8 cellular contexts compared by ENCODE assay signal in the genomic region with DNA sequence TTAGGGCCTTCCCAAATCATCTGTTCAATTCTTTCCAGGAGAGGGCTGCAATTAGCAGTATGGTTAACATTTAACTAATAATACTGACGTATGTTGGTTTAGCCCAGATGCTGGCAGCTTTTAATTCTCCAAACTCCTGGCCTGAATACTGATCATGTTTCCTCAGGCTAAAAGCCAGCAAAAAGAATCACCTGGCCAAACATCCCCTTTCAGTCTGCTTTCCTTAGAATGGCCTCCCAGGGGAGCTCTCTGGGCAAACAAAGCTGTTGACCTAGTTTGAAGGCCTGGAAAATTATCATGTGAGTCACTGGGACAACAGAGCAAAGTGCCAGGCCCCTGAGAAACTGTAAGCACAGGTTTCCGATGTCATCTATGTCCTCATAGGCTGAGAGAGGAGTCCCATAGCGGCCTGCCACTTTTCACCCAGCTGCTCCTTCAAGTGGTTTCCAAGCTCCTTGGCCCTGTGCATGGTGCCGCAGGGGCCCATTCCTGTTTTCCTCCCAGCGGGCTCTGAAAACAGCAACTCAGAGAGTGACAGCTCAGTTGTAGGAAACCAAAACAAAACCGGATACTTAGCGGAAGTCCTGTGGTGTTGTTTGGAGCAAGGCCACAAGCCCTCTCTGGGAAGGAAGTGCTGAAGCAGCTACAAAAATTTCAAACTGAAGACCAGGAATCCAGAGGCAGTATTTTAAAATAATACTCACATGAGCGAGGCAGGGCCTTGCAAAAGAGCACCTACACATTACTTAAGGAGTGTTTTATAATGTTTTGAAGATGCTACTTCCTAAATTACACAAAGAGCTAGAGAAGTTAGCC. TPM values are rescaled to one million over a fixed set of nuclear protein-coding genes. Genes with fewer than 3 reads are reported as not detected.
DNase-seq lines count a peak whose midpoint lies in the region; ATAC-seq, FAIRE-seq and TF ChIP-seq lines count a peak whose summit lies in the region.

No MANE protein-coding gene starts in this region.

- intact Hi-C loops in GM12878 (cut with micrococcal nuclease; ENCODE audit: unreplicated experiment), result loop anchor here (5.0 kb wide), 1 partner anchor 195 kb away; no protein-coding TSS in a partner anchor
- intact Hi-C loops in right cardiac atrium (cut with DNase I), result no loop called here
- intact Hi-C loops in vagina (cut with DNase I), result no loop called here

- H3K4me2 ChIP-seq in GM12878 (ENCODE audit: control insufficient read depth, insufficient read depth), result peak overlapping the region; percentile 73

- H3K27ac ChIP-seq in GM12878 (ENCODE audit: control insufficient read depth, insufficient read depth) (peak overlapping the region; percentile 79), right cardiac atrium (ENCODE audit: low read length) (peak overlapping the region; percentile 80), vagina (peak overlapping the region; percentile 86)

- H3K36me3 Mint-ChIP-seq in T-helper 17 cell (ENCODE audit: low read depth) (no peaks in the 10 kb centered on the region), progenitor cell of endocrine pancreas (ENCODE audit: insufficient read depth) (peaks cover 2% of the 10 kb centered on the region)

- peak overlapping the region; percentile 85 for H2AFZ ChIP-seq in GM12878 (ENCODE audit: control insufficient read depth, low read depth, low read length)

- POLR2A ChIA-PET in GM12878 (lab: Charles Lee), result interaction anchor here (0.6 to 2.7 kb wide), 17 partner anchors 9 to 222 kb away, joined by 3 to 15 read pairs (median 5); partner anchors contain the start of genes DENND4A, INTS14 and RAB11A

- no peak for TF ChIP-seq EP300 in GM12878 (IDR thresholded peaks at IDR 0.05; ENCODE audit: borderline replicate concordance in 1 of 2, control insufficient read depth in 1 of 2, low read depth in 2 of 2, low read length in 2 of 2)

- SMC1A ChIA-PET in GM12878 (lab: Charles Lee; ENCODE audit: uncharacterized antibody, unreplicated experiment), result interaction anchor here (0.6 to 7.1 kb wide), 37 partner anchors 9 to 241 kb away, joined by 3 to 66 read pairs (median 4); partner anchors contain the start of genes DENND4A, INTS14 and RAB11A

- H3K9me3 ChIP-seq in T-helper 17 cell (ENCODE audit: control insufficient read depth, low read length, poor library complexity, severe bottlenecking) (no peaks in the 10 kb centered on the region), GM12878 (replicated peaks; ENCODE audit: control insufficient read depth, insufficient read depth, low read length) (no peaks in the 10 kb centered on the region), right cardiac atrium (ENCODE audit: control insufficient read depth, low read length) (no peaks in the 10 kb centered on the region), vagina (no peaks in the 10 kb centered on the region)

- H4K20me1 ChIP-seq in GM12878 (ENCODE audit: control insufficient read depth, insufficient read depth), result no peaks in the 10 kb centered on the region

- H3K4me1 ChIP-seq in GM12878 (ENCODE audit: control insufficient read depth, insufficient read depth, low read length) (peaks cover 25% of the 10 kb centered on the region), right cardiac atrium (ENCODE audit: control insufficient read depth, insufficient read depth, low read length) (peaks cover 6% of the 10 kb centered on the region), vagina (peaks cover 31% of the 10 kb centered on the region)

- TF ChIP-seq RAD21 in GM12878 (IDR thresholded peaks at IDR 0.05; ENCODE audit: insufficient read depth, low read depth, low read length), result no peak

- H3K9me3 Mint-ChIP-seq in progenitor cell of endocrine pancreas (ENCODE audit: low read depth), result no peaks in the 10 kb centered on the region

- WGBS in GM12878 (ENCODE audit: insufficient coverage, insufficient replicate concordance, low lambda C conversion rate, missing lambda C conversion rate), result 51% methylated on average over 8 of the region's 8 CpGs
- 10% methylated on average over 8 of the region's 8 CpGs for WGBS in right cardiac atrium

- TF ChIP-seq POLR2A in GM12878 (IDR thresholded peaks at IDR 0.05; ENCODE audit: low read depth, low read length) (peak; percentile 36; the same call in 1 of the 2 replicates), vagina (IDR thresholded peaks at IDR 0.05) (no peak)

- ATAC-seq in T-helper 17 cell (peak; percentile 58), GM12878 (peak; percentile 56), right cardiac atrium (peak; percentile 94 to 97), HG02840 (IDR thresholded peaks at IDR 0.05; ENCODE audit: low FRiP score, unreplicated experiment) (no peak)

- CTCF ChIA-PET in GM12878 (lab: Yijun Ruan, JAX), result interaction anchor here (0.8 to 9.3 kb wide), 28 partner anchors 9 to 302 kb away, joined by 3 to 192 read pairs (median 5); partner anchors contain the start of genes HACD3, INTS14 and RAB11A

- no TSS peak for BruUV-seq in GM12878 (replicated peaks; lab: Mats Ljungman, UMichigan)

- peaks cover 54% of the 10 kb centered on the region for H3K4me1 Mint-ChIP-seq in T-helper 17 cell
- H3K4me1 Mint-ChIP-seq in progenitor cell of endocrine pancreas (ENCODE audit: low read depth), result peaks cover 51% of the 10 kb centered on the region

- H3K9ac ChIP-seq in GM12878 (ENCODE audit: control insufficient read depth, insufficient read depth, low read length), result peak overlapping the region; percentile 46

- RAD21 ChIA-PET in GM12878 (lab: Charles Lee; ENCODE audit: unreplicated experiment), result interaction anchor here (0.6 to 6.1 kb wide), 19 partner anchors 9 to 222 kb away, joined by 3 to 69 read pairs (median 4); partner anchors contain the start of genes DENND4A, INTS14 and RAB11A

- H3K27me3 ChIP-seq in GM12878 (replicated peaks in 1 of 2; ENCODE audit: control insufficient read depth in 2 of 2, insufficient read depth in 2 of 2, low read length in 1 of 2) (no peaks in the 10 kb centered on the region), right cardiac atrium (ENCODE audit: control insufficient read depth, insufficient read depth) (no peaks in the 10 kb centered on the region), vagina (no peaks in the 10 kb centered on the region)

- DNase-seq in GM19239 (ENCODE audit: insufficient read length, low spot score), result no peak
- peak; percentile 93 for DNase-seq in NCI-H1694 (lab: John Stamatoyannopoulos, UW)
- peak; percentile 16 to 47 (median 20) for DNase-seq in T-helper 17 cell
- no peak for DNase-seq in GM12878 (ENCODE audit: low read depth, low spot score)
- peak; percentile 90 to 92 (median 91) for DNase-seq in right cardiac atrium
- peak; percentile 30 for DNase-seq in progenitor cell of endocrine pancreas (ENCODE audit: low spot score, unreplicated experiment)
- peak in 1 of 2 donors; percentile 96 for DNase-seq in vagina (ENCODE audit: extremely low spot score in 2 of 2)

- H3K4me3 ChIP-seq in GM12878 (peak overlapping the region; percentile 45; the same call in 1 of the 2 replicates), right cardiac atrium (ENCODE audit: low read length) (no peak overlapping the region), vagina (peak overlapping the region; percentile 19 to 27)

- H3K36me3 ChIP-seq in GM12878 (ENCODE audit: control insufficient read depth in 2 of 2, insufficient read depth in 2 of 2, low read length in 1 of 2) (no peaks in the 10 kb centered on the region), vagina (no peaks in the 10 kb centered on the region)

- peak overlapping the region; percentile 88 for H3K4me3 Mint-ChIP-seq in T-helper 17 cell
- peak overlapping the region; percentile 15 for H3K4me3 Mint-ChIP-seq in progenitor cell of endocrine pancreas (ENCODE audit: low read depth)

- in situ Hi-C loops in GM12878 (cut with MboI), result no loop called here

- H3K79me2 ChIP-seq in GM12878 (ENCODE audit: control insufficient read depth, insufficient read depth, low read length), result peaks cover 1% of the 10 kb centered on the region; the same call in 1 of the 2 replicates

- H3K27me3 Mint-ChIP-seq in T-helper 17 cell, result no peaks in the 10 kb centered on the region
- no peaks in the 10 kb centered on the region for H3K27me3 Mint-ChIP-seq in progenitor cell of endocrine pancreas

- peak overlapping the region; percentile 96 for H3K27ac Mint-ChIP-seq in T-helper 17 cell
- H3K27ac Mint-ChIP-seq in progenitor cell of endocrine pancreas, result peak overlapping the region; percentile 99

- peak; percentile 90 for FAIRE-seq in GM19239 (lab: Jason Lieb, UNC)
- FAIRE-seq in GM12878 (lab: Jason Lieb, UNC), result peak; percentile 38

- TF ChIP-seq CTCF in GM12878 (IDR thresholded peaks at IDR 0.05 in 2 of 3, conservative IDR thresholded peaks at IDR 0.05 in 1 of 3; ENCODE audit: control insufficient read depth in 2 of 3, extremely low read depth in 1 of 3, insufficient read depth in 1 of 3, low read depth in 3 of 3, low read length in 3 of 3) (no peak), progenitor cell of endocrine pancreas (IDR thresholded peaks at IDR 0.05; ENCODE audit: unreplicated experiment) (peak; percentile 37), vagina (IDR thresholded peaks at IDR 0.05) (no peak)

RNA-seq across cellular contexts. Expression of gene RAB11A, which starts 36.5 kb away (rescaled TPM):
- 100 to 1,000 TPM; 102 to 122 TPM for total RNA-seq in T-helper 17 cell
- 70.8 and 70.9 TPM in 2 replicates for total RNA-seq in GM12878 (2013; cell fraction: nucleolus; rRNA removed)
- 128 and 141 TPM in 2 replicates for total RNA-seq in GM12878 (2014; rRNA removed)
- total RNA-seq in GM12878 (2014; rRNA removed; fragmentation: Illumina TruSeq; extraction: Trizol), result 148 and 152 TPM in 2 replicates
- 182 and 204 TPM in 2 replicates for total RNA-seq in GM12878 (2021)
- 108 TPM for polyA plus RNA-seq in GM12878 (2011; ENCODE audit: low read depth)
- 387 and 412 TPM in 2 replicates for polyA plus RNA-seq in GM12878 (2011; rRNA removed)
- 245 and 314 TPM in 2 replicates for polyA plus RNA-seq in GM12878 (2011; cell fraction: cytosol; rRNA removed)
- polyA plus RNA-seq in GM12878 (2011; cell fraction: nucleus; rRNA removed), result 170 and 179 TPM in 2 replicates
- polyA plus RNA-seq in GM12878 (2012), result 175 and 233 TPM in 2 replicates
- 274 and 338 TPM in 2 replicates for polyA plus RNA-seq in GM12878 (2014; fragmentation: Illumina TruSeq; extraction: Trizol)
- 100 to 1,000 TPM; 155 to 179 TPM for polyA plus RNA-seq in GM12878 (2014; fragmentation: Nextera tagmentation; extraction: Ambion mirVana)
- polyA plus RNA-seq in GM12878 (2014; rRNA removed), result 218 and 266 TPM in 2 replicates
- polyA plus RNA-seq in GM12878 (2016; fragmentation: Nextera tagmentation; extraction: Ambion mirVana), result 100 to 1,000 TPM; 275 to 291 TPM
- 143 and 310 TPM in 2 replicates for polyA minus RNA-seq in GM12878 (2011; rRNA and poly(A)+ RNA removed)
- polyA minus RNA-seq in GM12878 (2011; cell fraction: cytosol; rRNA and poly(A)+ RNA removed), result 48.4 and 63.4 TPM in 2 replicates
- 14.7 and 27.4 TPM in 2 replicates for polyA minus RNA-seq in GM12878 (2011; cell fraction: nucleus; rRNA and poly(A)+ RNA removed)
- 100 to 1,000 TPM; 150 to 180 (median 163) TPM for total RNA-seq in right cardiac atrium
- polyA plus RNA-seq in right cardiac atrium, result 136 TPM
- 220 and 234 TPM in 2 replicates for total RNA-seq in progenitor cell of endocrine pancreas
- 151 TPM for total RNA-seq in vagina

RNA-seq across cellular contexts. Expression of gene DENND4A, which starts 40.7 kb away (rescaled TPM):
- total RNA-seq in T-helper 17 cell, result 10 to 100 TPM; 63.5 to 71.7 TPM
- 602 and 632 TPM in 2 replicates for total RNA-seq in GM12878 (2013; cell fraction: nucleolus; rRNA removed)
- 54.4 and 60.5 TPM in 2 replicates for total RNA-seq in GM12878 (2014; rRNA removed)
- total RNA-seq in GM12878 (2014; rRNA removed; fragmentation: Illumina TruSeq; extraction: Trizol), result 81.8 and 87.2 TPM in 2 replicates
- total RNA-seq in GM12878 (2021), result 46.7 and 50.1 TPM in 2 replicates
- 10.2 TPM for polyA plus RNA-seq in GM12878 (2011; ENCODE audit: low read depth)
- polyA plus RNA-seq in GM12878 (2011; rRNA removed), result 65.3 and 97.9 TPM in 2 replicates
- 23.4 and 27.1 TPM in 2 replicates for polyA plus RNA-seq in GM12878 (2011; cell fraction: cytosol; rRNA removed)
- polyA plus RNA-seq in GM12878 (2011; cell fraction: nucleus; rRNA removed), result 56.4 and 58.1 TPM in 2 replicates
- 23.2 and 28.0 TPM in 2 replicates for polyA plus RNA-seq in GM12878 (2012)
- 39.3 and 49.0 TPM in 2 replicates for polyA plus RNA-seq in GM12878 (2014; fragmentation: Illumina TruSeq; extraction: Trizol)
- polyA plus RNA-seq in GM12878 (2014; fragmentation: Nextera tagmentation; extraction: Ambion mirVana), result 10 to 100 TPM; 14.2 to 15.4 TPM
- 28.5 and 28.8 TPM in 2 replicates for polyA plus RNA-seq in GM12878 (2014; rRNA removed)
- 10 to 100 TPM; 21.6 to 26.8 TPM for polyA plus RNA-seq in GM12878 (2016; fragmentation: Nextera tagmentation; extraction: Ambion mirVana)
- 188 and 229 TPM in 2 replicates for polyA minus RNA-seq in GM12878 (2011; rRNA and poly(A)+ RNA removed)
- polyA minus RNA-seq in GM12878 (2011; cell fraction: cytosol; rRNA and poly(A)+ RNA removed), result 42.9 and 49.6 TPM in 2 replicates
- polyA minus RNA-seq in GM12878 (2011; cell fraction: nucleus; rRNA and poly(A)+ RNA removed), result 120 and 185 TPM in 2 replicates
- total RNA-seq in right cardiac atrium, result 10 to 100 TPM; 19.2 to 27.0 (median 20.0) TPM
- 3.9 TPM for polyA plus RNA-seq in right cardiac atrium
- total RNA-seq in progenitor cell of endocrine pancreas, result 17.5 and 17.9 TPM in 2 replicates
- 28.7 TPM for total RNA-seq in vagina

Comparison
In these comparisons a context has a peak if more than half of its experiments do, and no peak if none do; other contexts are left out.
1. DNase-seq: peak in NCI-H1694 (single experiment), T-helper 17 cell (3 of 3), right cardiac atrium (3 of 3) and progenitor cell of endocrine pancreas (single experiment); none in GM19239 (single experiment) and GM12878 (single experiment).
2. Peak in every context shown above with its lines, with median percentiles within 50 percentile points of each other: H3K27ac ChIP-seq.